16 cellular contexts compared by ENCODE assay signal in genomic region chr2:32942728-32943485, GRCh38. TPM values are rescaled to one million over a fixed set of nuclear protein-coding genes. Genes with fewer than 3 reads are reported as not detected.
A peak's percentile ranks its signal among the peaks of the same experiment; 100 is the strongest.
DNase-seq lines count a peak whose midpoint lies in the region; ATAC-seq and TF ChIP-seq lines count a peak whose summit lies in the region.
"Had no signal": no experiment of that assay in that cellular context is flagged by ENCODE, and none has a peak within 500 bp of the region (broad histone marks: within the 10 kb centered on the region; RNA-seq: fewer than 3 reads in every experiment).

No MANE protein-coding gene starts in this region.

- H4K20me1 ChIP-seq in DOHH2 (ENCODE audit: control insufficient read depth, insufficient read depth, low read depth, low read length) = no peaks in the 10 kb centered on the region; the same call in 1 of the 2 replicates
- H4K20me1 ChIP-seq: BLaER1 had no signal

- no peak overlapping the region for H3K4me3 Mint-ChIP-seq in type B pancreatic cell
- H3K4me3 Mint-ChIP-seq: CD8-positive, alpha-beta memory T cell; IgD-negative memory B cell had no signal

- peaks cover 1% of the 10 kb centered on the region for H3K36me3 ChIP-seq in DOHH2 (ENCODE audit: control insufficient read depth, low read length)
- H3K36me3 ChIP-seq: BLaER1 had no signal

- no peaks in the 10 kb centered on the region for H3K9me3 ChIP-seq in DOHH2 (ENCODE audit: control insufficient read depth, insufficient read depth, low read length)
- H3K9me3 ChIP-seq: BLaER1 had no signal

- H3K4me1 Mint-ChIP-seq in type B pancreatic cell (ENCODE audit: unreplicated experiment) = peaks cover 11% of the 10 kb centered on the region
- H3K4me1 Mint-ChIP-seq: IgD-negative memory B cell had no signal

- DNase-seq in LoVo (ENCODE audit: low spot score) (peak; percentile 48), retinal pigment epithelial cell (ENCODE audit: low read depth) (peak; percentile 76), GM19240 (ENCODE audit: insufficient read length, low spot score) (no peak), type B pancreatic cell (ENCODE audit: extremely low spot score, unreplicated experiment) (no peak)
- DNase-seq: CD8-positive, alpha-beta memory T cell; DMS153; NCI-H1048; NCI-H345; NCI-H748 treated with DMSO at 0.1 percent for 48 hours; SIG-M5 had no signal

- TF ChIP-seq CTCF in DOHH2 (IDR thresholded peaks at IDR 0.05; ENCODE audit: low read depth, low read length, poor library complexity, severe bottlenecking) = no peak
- no peak for TF ChIP-seq CTCF in retinal pigment epithelial cell (conservative IDR thresholded peaks at IDR 0.05; ENCODE audit: low read depth, low read length)
- TF ChIP-seq CTCF in type B pancreatic cell (conservative IDR thresholded peaks at IDR 0.05) = no peak

- no peaks in the 10 kb centered on the region for H3K9me2 ChIP-seq in DOHH2 (replicated peaks; ENCODE audit: control insufficient read depth, low read length)

- ATAC-seq in esophagus mucosa (peak; percentile 35), HG03469 (IDR thresholded peaks at IDR 0.05; ENCODE audit: unreplicated experiment) (no peak), GM19351 (IDR thresholded peaks at IDR 0.05; ENCODE audit: unreplicated experiment) (no peak)

- peaks cover 12% of the 10 kb centered on the region for H3K79me2 ChIP-seq in DOHH2 (ENCODE audit: control insufficient read depth, low read length)

- H3F3A ChIP-seq in DOHH2 (ENCODE audit: control insufficient read depth, insufficient read depth) = peaks cover 10% of the 10 kb centered on the region

- peak overlapping the region; percentile 53; the same call in 1 of the 2 replicates for H3K4me2 ChIP-seq in DOHH2 (ENCODE audit: low read length)
- H3K4me2 ChIP-seq: BLaER1 had no signal

- H3K27ac Mint-ChIP-seq in type B pancreatic cell = no peak overlapping the region
- H3K27ac Mint-ChIP-seq: CD8-positive, alpha-beta memory T cell; IgD-negative memory B cell had no signal

- H3K4me3 ChIP-seq in DOHH2 (ENCODE audit: low read length) (no peak overlapping the region), retinal pigment epithelial cell (ENCODE audit: low read length) (no peak overlapping the region)
- H3K4me3 ChIP-seq: BLaER1 had no signal

- peak overlapping the region; percentile 19 for H3K27ac ChIP-seq in DOHH2 (ENCODE audit: low read depth, low read length)
- H3K27ac ChIP-seq: BLaER1 had no signal

- no peaks in the 10 kb centered on the region for H3K27me3 Mint-ChIP-seq in type B pancreatic cell

- H3K27me3 ChIP-seq in DOHH2 (ENCODE audit: control insufficient read depth, low read length) = no peaks in the 10 kb centered on the region

- no peaks in the 10 kb centered on the region for H3K9me3 Mint-ChIP-seq in type B pancreatic cell
- H3K9me3 Mint-ChIP-seq: CD8-positive, alpha-beta memory T cell; IgD-negative memory B cell had no signal

- H3K36me3 Mint-ChIP-seq in type B pancreatic cell = peaks cover 3% of the 10 kb centered on the region
- H3K36me3 Mint-ChIP-seq: IgD-negative memory B cell had no signal

- H3K4me1 ChIP-seq in DOHH2 (ENCODE audit: control insufficient read depth, low read length) = peaks cover 66% of the 10 kb centered on the region

RNA-seq across cellular contexts. Expression of gene LTBP1, which starts 3.8 kb away (rescaled TPM):
- total RNA-seq in esophagus mucosa (33.8 TPM), type B pancreatic cell (ENCODE audit: low replicate concordance) (24.8 and 53.3 TPM in 2 replicates)
- total RNA-seq: CD8-positive, alpha-beta memory T cell had no signal

Comparison
In these comparisons a context has a peak if more than half of its experiments do, and no peak if none do; other contexts are left out.
1. DNase-seq: peak in LoVo (single experiment) and retinal pigment epithelial cell (single experiment); none in GM19240 (single experiment) and type B pancreatic cell (single experiment).